ENCODE assay signal across 26 cellular contexts in the genomic region with DNA sequence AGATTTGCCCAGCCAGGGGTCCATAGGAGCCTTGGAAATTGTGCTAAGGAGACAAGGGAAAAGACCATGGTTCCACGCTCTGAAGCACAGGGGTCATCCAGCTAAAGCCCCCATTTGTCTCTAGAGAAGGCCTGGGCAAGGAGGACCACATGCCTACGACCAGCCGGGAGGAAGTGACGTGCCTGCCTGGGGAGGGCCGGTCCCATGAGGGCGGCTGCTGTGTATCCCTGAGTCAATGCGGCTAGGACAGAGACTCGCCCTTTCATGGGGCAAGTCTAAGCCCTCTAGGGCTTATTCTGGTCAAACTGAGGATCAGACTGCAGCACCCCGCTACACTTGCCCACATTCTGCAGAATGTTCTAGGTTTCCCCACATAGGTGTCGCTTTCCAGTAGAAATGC. TPM values are rescaled to one million over a fixed set of nuclear protein-coding genes. Genes with fewer than 3 reads are reported as not detected.
DNase-seq lines count a peak whose midpoint lies in the region; ATAC-seq and TF ChIP-seq lines count a peak whose summit lies in the region.
"Had no signal": no experiment of that assay in that cellular context is flagged by ENCODE, and none has a peak within 500 bp of the region (broad histone marks: within the 10 kb centered on the region; RNA-seq: fewer than 3 reads in every experiment).

No MANE protein-coding gene starts in this region.

- H3K4me1 Mint-ChIP-seq in H9 = peaks cover 14 to 17% of the 10 kb centered on the region in 2 experiments

- peak; percentile 17 for DNase-seq in H9
- peak; percentile 9 for DNase-seq in colonic mucosa
- no peak for DNase-seq in mesenchymal stem cell
- DNase-seq in vagina (ENCODE audit: extremely low spot score in 2 of 2) = peak; percentile 64 to 79
- DNase-seq in T-helper 2 cell = no peak
- DNase-seq: AML-193, C1 segment of cervical spinal cord, Caco-2, EL, GDM1, NCI-H1092 treated with DMSO at 0.1 percent for 48 hours, NCI-H1436, NCI-H1930, NCI-H2107, NCI-H524, NCI-H774, PC-3, SJCRH30 had no signal

- no peaks in the 10 kb centered on the region for H3K27me3 ChIP-seq in H9 (ENCODE audit: insufficient read depth, low read length)
- H3K27me3 ChIP-seq in colonic mucosa = no peaks in the 10 kb centered on the region
- H3K27me3 ChIP-seq in mesenchymal stem cell (ENCODE audit: control insufficient read depth in 1 of 2, insufficient read depth in 1 of 2, low read length in 2 of 2) = no peaks in the 10 kb centered on the region
- no peaks in the 10 kb centered on the region for H3K27me3 ChIP-seq in vagina
- H3K27me3 ChIP-seq: SJCRH30 had no signal

- H3K36me3 ChIP-seq in colonic mucosa (no peaks in the 10 kb centered on the region), mesenchymal stem cell (ENCODE audit: control insufficient read depth in 1 of 2, insufficient read depth in 2 of 2, low read depth in 1 of 2, low read length in 2 of 2) (no peaks in the 10 kb centered on the region), vagina (no peaks in the 10 kb centered on the region)
- H3K36me3 ChIP-seq: SJCRH30 had no signal

- no peak overlapping the region for H3K4ac ChIP-seq in H9 (ENCODE audit: low read depth, low read length)
- no peak overlapping the region for H3K4ac ChIP-seq in mesenchymal stem cell (ENCODE audit: low read depth in 1 of 2, low read length in 2 of 2)

- no peak overlapping the region for H3K27ac ChIP-seq in H9 (ENCODE audit: insufficient read length, low read depth, low read length)
- H3K27ac ChIP-seq in colonic mucosa = no peak overlapping the region
- H3K27ac ChIP-seq in mesenchymal stem cell (ENCODE audit: low read length, poor library complexity, severe bottlenecking) = no peak overlapping the region
- no peak overlapping the region for H3K27ac ChIP-seq in vagina
- H3K27ac ChIP-seq: SJCRH30 had no signal

- no peaks in the 10 kb centered on the region for H3K79me1 ChIP-seq in H9 (ENCODE audit: insufficient read depth, low read depth, low read length, poor library complexity, severe bottlenecking)
- H3K79me1 ChIP-seq in mesenchymal stem cell (replicated peaks; ENCODE audit: low read length, poor library complexity, severe bottlenecking) = no peaks in the 10 kb centered on the region

- no peak overlapping the region for H2BK15ac ChIP-seq in H9 (ENCODE audit: low read depth, low read length)
- peak overlapping the region; percentile 65 for H2BK15ac ChIP-seq in mesenchymal stem cell (ENCODE audit: low read depth, poor library complexity, severe bottlenecking)

- H3K18ac ChIP-seq in H9 (ENCODE audit: insufficient read length, low read depth, low read length) = no peak overlapping the region
- H3K18ac ChIP-seq in mesenchymal stem cell (ENCODE audit: low read depth in 1 of 2, low read length in 2 of 2) = no peak overlapping the region

- no peaks in the 10 kb centered on the region for H3K36me3 Mint-ChIP-seq in H9 (ENCODE audit: insufficient read depth in 1 of 3, low read depth in 3 of 3)
- H3K36me3 Mint-ChIP-seq: CD8-positive, alpha-beta T cell; IgD-negative memory B cell had no signal

- H3K56ac ChIP-seq in H9 (ENCODE audit: insufficient read length, low read depth, low read length) = no peak overlapping the region

- H2AFZ ChIP-seq in H9 (ENCODE audit: low read length) (no peak overlapping the region), mesenchymal stem cell (ENCODE audit: low read depth, low read length) (no peak overlapping the region)

- H4K5ac ChIP-seq in H9 (ENCODE audit: insufficient read length, low read depth, low read length) = no peak overlapping the region

- H2AK5ac ChIP-seq in H9 (ENCODE audit: insufficient read length, low read length) = no peak overlapping the region
- no peak overlapping the region for H2AK5ac ChIP-seq in mesenchymal stem cell (ENCODE audit: low read length, severe bottlenecking)

- H3K23me2 ChIP-seq in H9 (ENCODE audit: insufficient read length, low read depth, low read length, poor library complexity, severe bottlenecking) = no peaks in the 10 kb centered on the region

- H3K4me2 ChIP-seq in H9 (ENCODE audit: insufficient read depth, insufficient read length, low read length) (no peak overlapping the region), mesenchymal stem cell (ENCODE audit: low read length, poor library complexity, severe bottlenecking) (no peak overlapping the region)
- H3K4me2 ChIP-seq: A549 had no signal

- H3K79me2 ChIP-seq in H9 (ENCODE audit: insufficient read depth, low read length) = no peaks in the 10 kb centered on the region

- H3K27ac Mint-ChIP-seq in H9 = no peak overlapping the region
- H3K27ac Mint-ChIP-seq: CD8-positive, alpha-beta T cell had no signal

- WGBS in H9 (ENCODE audit: extremely low coverage, insufficient read length, low lambda C conversion rate) = no CpG with 5 or more reads among the region's 10 CpGs
- WGBS in mesenchymal stem cell = 95% methylated on average over 10 of the region's 10 CpGs

- peaks cover 18% of the 10 kb centered on the region for H3K27me3 Mint-ChIP-seq in H9 (ENCODE audit: low read depth)

- H3K9ac ChIP-seq in H9 (ENCODE audit: extremely low read depth, insufficient read length, low read length) = no peak overlapping the region
- H3K9ac ChIP-seq in colonic mucosa (ENCODE audit: low read depth in 2 of 2, low read length in 2 of 2) = no peak overlapping the region
- no peak overlapping the region for H3K9ac ChIP-seq in mesenchymal stem cell (ENCODE audit: low read length)

- H3K4me1 ChIP-seq in H9 (ENCODE audit: insufficient read depth, low read length) = no peaks in the 10 kb centered on the region; the same call in 1 of the 2 replicates
- H3K4me1 ChIP-seq in colonic mucosa = no peaks in the 10 kb centered on the region
- H3K4me1 ChIP-seq in mesenchymal stem cell (ENCODE audit: control insufficient read depth, insufficient read depth, low read depth, low read length) = peaks cover 4% of the 10 kb centered on the region
- H3K4me1 ChIP-seq in vagina = peaks cover 8% of the 10 kb centered on the region
- H3K4me1 ChIP-seq: A549, Caco-2, SJCRH30 had no signal

- intact Hi-C loops in colonic mucosa (cut with DNase I) (no loop called here), vagina (cut with DNase I) (no loop called here)

- H2BK12ac ChIP-seq in H9 (ENCODE audit: insufficient read length, low read depth, low read length) (no peak overlapping the region), mesenchymal stem cell (ENCODE audit: low read length in 2 of 2) (peak overlapping the region in 1 of 2 experiments; percentile 19)

- TF ChIP-seq POLR2A in vagina (IDR thresholded peaks at IDR 0.05) = no peak

- ATAC-seq in GM18520 (IDR thresholded peaks at IDR 0.05; ENCODE audit: unreplicated experiment) (no peak), GM18511 (IDR thresholded peaks at IDR 0.05; ENCODE audit: unreplicated experiment) (no peak)
- ATAC-seq: A549; CD8-positive, alpha-beta T cell; GM12878; HCT116; PC-3; SK-N-SH treated with all-trans-retinoic acid at 6 μM for 48 hours had no signal

- H3T11ph ChIP-seq in H9 (ENCODE audit: low read length) = no peak overlapping the region

- H3K23ac ChIP-seq in H9 (ENCODE audit: insufficient read length, low read depth, low read length) = no peak overlapping the region
- no peak overlapping the region for H3K23ac ChIP-seq in mesenchymal stem cell (ENCODE audit: low read length in 2 of 2)

- H2BK5ac ChIP-seq in H9 (ENCODE audit: insufficient read length, low read length) (no peak overlapping the region), mesenchymal stem cell (ENCODE audit: low read depth, low read length, poor library complexity, severe bottlenecking) (no peak overlapping the region)

- H3K4me3 Mint-ChIP-seq in H9 = no peak overlapping the region
- H3K4me3 Mint-ChIP-seq: CD8-positive, alpha-beta T cell; IgD-negative memory B cell had no signal

- H2BK120ac ChIP-seq in H9 (ENCODE audit: low read depth, low read length, poor library complexity, severe bottlenecking) (no peak overlapping the region), mesenchymal stem cell (ENCODE audit: low read depth, low read length) (no peak overlapping the region)

- H3K4me3 ChIP-seq in colonic mucosa (no peak overlapping the region), mesenchymal stem cell (ENCODE audit: insufficient read depth in 1 of 2, low read depth in 1 of 2, low read length in 2 of 2) (no peak overlapping the region), vagina (no peak overlapping the region)
- H3K4me3 ChIP-seq: A549, GM12878, SJCRH30 had no signal

- H4K20me1 ChIP-seq in H9 (ENCODE audit: control insufficient read depth, insufficient read depth, insufficient read length) = no peaks in the 10 kb centered on the region

- TF ChIP-seq CTCF in H9 (conservative IDR thresholded peaks at IDR 0.05) (no peak), colonic mucosa (IDR thresholded peaks at IDR 0.05) (no peak), vagina (IDR thresholded peaks at IDR 0.05) (no peak)

- H3K9me3 Mint-ChIP-seq in H9 = no peaks in the 10 kb centered on the region
- H3K9me3 Mint-ChIP-seq: CD8-positive, alpha-beta T cell; IgD-negative memory B cell had no signal

- H3K14ac ChIP-seq in H9 (ENCODE audit: insufficient read depth, low read length) (no peak overlapping the region), mesenchymal stem cell (ENCODE audit: low read length in 2 of 2) (no peak overlapping the region)

- H4K91ac ChIP-seq in H9 (ENCODE audit: insufficient read length, low read depth, low read length) (no peak overlapping the region), mesenchymal stem cell (ENCODE audit: low read length) (no peak overlapping the region)

- H3K9me3 ChIP-seq in H9 (ENCODE audit: control insufficient read depth, low read depth, low read length) = no peaks in the 10 kb centered on the region
- no peaks in the 10 kb centered on the region for H3K9me3 ChIP-seq in colonic mucosa
- H3K9me3 ChIP-seq in mesenchymal stem cell (ENCODE audit: control insufficient read depth, low read length) = no peaks in the 10 kb centered on the region
- no peaks in the 10 kb centered on the region for H3K9me3 ChIP-seq in vagina
- H3K9me3 ChIP-seq: A549, Caco-2, SJCRH30 had no signal

- no peak overlapping the region for H2BK20ac ChIP-seq in H9 (ENCODE audit: low read depth, low read length, poor library complexity, severe bottlenecking)

- H4K8ac ChIP-seq in H9 (replicated peaks; ENCODE audit: insufficient read length, low read depth, low read length) (no peak overlapping the region), mesenchymal stem cell (ENCODE audit: low read length) (no peak overlapping the region)

RNA-seq across cellular contexts. Expression of gene RIN3, which starts 20.6 kb away (rescaled TPM):
- total RNA-seq in H9 (2021) = 1.5 and 1.6 TPM in 2 replicates
- 10 to 100 TPM; 18.4 to 23.2 TPM for total RNA-seq in colonic mucosa
- polyA plus RNA-seq in mesenchymal stem cell (2013, experiment 1 of 2) = 19.4 TPM
- polyA plus RNA-seq in mesenchymal stem cell (2013, experiment 2 of 2) = 19.3 TPM
- total RNA-seq in vagina = 22.6 TPM
- total RNA-seq: SJCRH30 had no signal

Comparison
In these comparisons a context has a peak if more than half of its experiments do, and no peak if none do; other contexts are left out.
1. DNase-seq: peak in H9 (single experiment), colonic mucosa (single experiment) and vagina (2 of 2); none in mesenchymal stem cell (single experiment) and T-helper 2 cell (0 of 5).